9 cellular contexts compared by ENCODE assay signal in the genomic region with DNA sequence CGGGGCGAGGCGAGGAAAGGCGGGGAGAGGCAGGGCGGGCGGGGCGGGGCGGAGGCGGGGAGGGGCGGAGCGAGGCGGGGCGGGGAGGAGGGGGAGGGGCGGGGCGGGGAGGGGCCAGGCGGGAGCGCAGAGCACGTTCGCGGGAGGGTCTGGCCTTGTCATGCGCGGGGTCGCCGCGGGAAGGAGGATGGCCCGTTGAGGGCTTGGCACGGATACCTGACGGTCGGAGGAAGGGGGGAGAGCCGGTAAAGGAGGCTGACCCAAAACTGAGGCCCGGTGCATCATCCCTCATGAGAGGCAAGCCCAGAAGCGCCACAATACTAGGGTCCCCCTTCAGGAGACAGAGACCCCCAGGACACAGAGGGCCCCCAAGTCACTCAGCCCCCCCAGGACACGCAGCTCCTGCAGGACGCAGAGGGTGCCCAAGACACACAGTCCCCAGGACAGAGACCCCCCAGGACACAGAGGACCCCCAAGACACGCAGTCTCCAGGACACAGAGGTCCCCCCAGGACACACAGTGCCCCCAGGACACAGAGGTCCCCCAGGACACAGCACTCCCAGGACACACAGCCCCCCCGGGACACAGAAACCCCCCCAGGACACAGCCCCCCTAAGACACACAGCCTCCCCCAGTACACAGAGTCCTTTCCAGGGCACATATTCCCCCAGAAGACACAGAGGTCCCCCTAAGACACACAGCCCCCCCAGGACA. TPM values are rescaled to one million over a fixed set of nuclear protein-coding genes. Genes with fewer than 3 reads are reported as not detected.
DNase-seq lines count a peak whose midpoint lies in the region; ATAC-seq, FAIRE-seq and TF ChIP-seq lines count a peak whose summit lies in the region.
"Had no signal": no experiment of that assay in that cellular context is flagged by ENCODE, and none has a peak within 500 bp of the region (broad histone marks: within the 10 kb centered on the region; RNA-seq: fewer than 3 reads in every experiment).

No MANE protein-coding gene starts in this region.

- H3K36me3 Mint-ChIP-seq in astrocyte (ENCODE audit: low read depth, unreplicated experiment) = peaks cover under 1% of the 10 kb centered on the region

- no peak for ATAC-seq in HG03460 (IDR thresholded peaks at IDR 0.05; ENCODE audit: unreplicated experiment)
- ATAC-seq in HG02678 (IDR thresholded peaks at IDR 0.05; ENCODE audit: unreplicated experiment) = no peak

- H3K27me3 ChIP-seq in astrocyte (ENCODE audit: insufficient read depth, low read length) (no peaks in the 10 kb centered on the region), iPS-20b (ENCODE audit: insufficient read depth, low read length) (peaks cover 9% of the 10 kb centered on the region; the same call in 1 of the 2 replicates)

- H3K27ac ChIP-seq in astrocyte (ENCODE audit: low read depth, low read length) (no peak overlapping the region), iPS-20b (ENCODE audit: low read length) (no peak overlapping the region)

- no peak overlapping the region for H3K27ac Mint-ChIP-seq in astrocyte (ENCODE audit: unreplicated experiment)

- H3K4me3 ChIP-seq in astrocyte (ENCODE audit: insufficient read depth, low read depth, low read length) = peak overlapping the region; percentile 57
- peak overlapping the region; percentile 62 for H3K4me3 ChIP-seq in iPS-20b (ENCODE audit: low read length)

- no peaks in the 10 kb centered on the region for H3K9me3 Mint-ChIP-seq in astrocyte (ENCODE audit: unreplicated experiment)

- no peak for FAIRE-seq in astrocyte (lab: Jason Lieb, UNC)
- FAIRE-seq: endometrium had no signal

- H2AFZ ChIP-seq in astrocyte (ENCODE audit: low read depth, low read length) = peak overlapping the region; percentile 81

- TF ChIP-seq CTCF in astrocyte (IDR thresholded peaks at IDR 0.05; ENCODE audit: insufficient read depth, low read depth, low read length) = no peak

- peak overlapping the region; percentile 66 for H3K4me3 Mint-ChIP-seq in astrocyte (ENCODE audit: unreplicated experiment)

- peaks cover 4% of the 10 kb centered on the region for H3K4me1 ChIP-seq in astrocyte (ENCODE audit: insufficient read depth, low read length)
- H3K4me1 ChIP-seq in iPS-20b (ENCODE audit: insufficient read depth, low read length) = peaks cover 4% of the 10 kb centered on the region; the same call in 1 of the 2 replicates

- DNase-seq in activated CD4-positive, CD25-positive, alpha-beta regulatory T cell treated with anti-CD3 and anti-CD28 coated beads, Interleukin-2, amount 50 U/mL, for 16 hours (ENCODE audit: low read depth, low spot score) = peak; percentile 21
- DNase-seq in activated CD4-positive, CD25-positive, alpha-beta regulatory T cell (lab: John Stamatoyannopoulos, UW) = no peak
- peak; percentile 46 for DNase-seq in NCI-H2171 treated with DMSO at 0.1 percent for 48 hours (lab: John Stamatoyannopoulos, UW)
- no peak for DNase-seq in astrocyte (ENCODE audit: low read depth)
- peak; percentile 15 to 32 for DNase-seq in stimulated activated CD8-positive, alpha-beta memory T cell treated with anti-CD3 and anti-CD28 coated beads, Interleukin-15, amount 100 ng/mL, for 4 hours (ENCODE audit: low read depth in 2 of 2)

- H3K9ac ChIP-seq in astrocyte (ENCODE audit: low read length) (peak overlapping the region; percentile 68), iPS-20b (ENCODE audit: low read depth, low read length) (no peak overlapping the region; the same call in 1 of the 2 replicates)

- H3K36me3 ChIP-seq in astrocyte (ENCODE audit: insufficient read depth, low read length) (peaks cover 5% of the 10 kb centered on the region), iPS-20b (ENCODE audit: insufficient read depth, low read depth, low read length) (peaks cover 8% of the 10 kb centered on the region; the same call in 1 of the 2 replicates)

- H4K20me1 ChIP-seq in astrocyte (ENCODE audit: insufficient read depth, low read length) = peaks cover 39% of the 10 kb centered on the region

- peaks cover 2% of the 10 kb centered on the region for H3K27me3 Mint-ChIP-seq in astrocyte (ENCODE audit: low read depth, unreplicated experiment)

- peaks cover 7% of the 10 kb centered on the region for H3K4me1 Mint-ChIP-seq in astrocyte (ENCODE audit: low read depth, unreplicated experiment)

- peak overlapping the region; percentile 86 for H3K4me2 ChIP-seq in astrocyte (ENCODE audit: low read length)

- peaks cover 43% of the 10 kb centered on the region for H3K79me2 ChIP-seq in astrocyte (ENCODE audit: insufficient read depth, low read length)

- H3K9me3 ChIP-seq in astrocyte (ENCODE audit: insufficient read depth, low read depth, low read length) (no peaks in the 10 kb centered on the region), iPS-20b (ENCODE audit: insufficient read depth, low read depth, low read length) (no peaks in the 10 kb centered on the region)

RNA-seq across cellular contexts. Expression of gene WDR45B, which starts 0.7 kb away (rescaled TPM):
- total RNA-seq in astrocyte = 74.3 and 75.4 TPM in 2 replicates

RNA-seq across cellular contexts. Expression of gene RAB40B, which starts 49.6 kb away (rescaled TPM):
- 15.8 and 17.5 TPM in 2 replicates for total RNA-seq in astrocyte

Comparison
In these comparisons a context has a peak if more than half of its experiments do, and no peak if none do; other contexts are left out.
1. DNase-seq: peak in activated CD4-positive, CD25-positive, alpha-beta regulatory T cell treated with anti-CD3 and anti-CD28 coated beads, Interleukin-2, amount 50 U/mL, for 16 hours (single experiment), NCI-H2171 treated with DMSO at 0.1 percent for 48 hours (single experiment) and stimulated activated CD8-positive, alpha-beta memory T cell treated with anti-CD3 and anti-CD28 coated beads, Interleukin-15, amount 100 ng/mL, for 4 hours (2 of 2); none in activated CD4-positive, CD25-positive, alpha-beta regulatory T cell (0 of 4) and astrocyte (single experiment).